ENCODE assay signal across 2 cellular contexts in genomic region chr2:3571284-3571683, GRCh38.
A peak's percentile ranks its signal among the peaks of the same experiment; 100 is the strongest.
TF ChIP-seq lines count a peak whose summit lies in the region.

No MANE protein-coding gene starts in this region.

TF ChIP-seq in SK-N-SH treated with all-trans-retinoic acid at 6 μM for 48 hours, 23 proteins besides CTCF, POLR2A, EP300 and RAD21:
- no peak for TF ChIP-seq BACH2 (CRISPR knock-in tag; IDR thresholded peaks at IDR 0.05; ENCODE audit: borderline replicate concordance)
- no peak; the same call in 1 of the 2 replicates for TF ChIP-seq RARB (CRISPR knock-in tag; IDR thresholded peaks at IDR 0.05)
- peak; percentile 85 for TF ChIP-seq ZFP3 (CRISPR knock-in tag; IDR thresholded peaks at IDR 0.05)
- TF ChIP-seq ZC3H10 (CRISPR knock-in tag; IDR thresholded peaks at IDR 0.05) = peak; percentile 97
- peak; percentile 97 for TF ChIP-seq ISL1 (CRISPR knock-in tag; IDR thresholded peaks at IDR 0.05)
- peak; percentile 94 for TF ChIP-seq PATZ1 (CRISPR knock-in tag; IDR thresholded peaks at IDR 0.05; ENCODE audit: borderline replicate concordance)
- peak; percentile 89; the same call in 1 of the 2 replicates for TF ChIP-seq CSRNP3 (CRISPR knock-in tag; IDR thresholded peaks at IDR 0.05)
- no peak for TF ChIP-seq ZFP30 (CRISPR knock-in tag; IDR thresholded peaks at IDR 0.05)
- TF ChIP-seq CREB5 (CRISPR knock-in tag; IDR thresholded peaks at IDR 0.05; ENCODE audit: low read depth) = peak; percentile 98
- TF ChIP-seq TOX (CRISPR knock-in tag; IDR thresholded peaks at IDR 0.05; ENCODE audit: borderline replicate concordance) = peak; percentile 42; the same call in 1 of the 2 replicates
- TF ChIP-seq POU6F1 (CRISPR knock-in tag; IDR thresholded peaks at IDR 0.05; ENCODE audit: borderline replicate concordance, low read depth) = 0 out of 2 replicates have a peak, but pooled peaks have one; percentile 68
- peak; percentile 88 for TF ChIP-seq SNAI2 (CRISPR knock-in tag; IDR thresholded peaks at IDR 0.05)
- no peak for TF ChIP-seq ZNF565 (CRISPR knock-in tag; conservative IDR thresholded peaks at IDR 0.05; ENCODE audit: low read depth)
- TF ChIP-seq ESRRG (CRISPR knock-in tag; IDR thresholded peaks at IDR 0.05) = 0 out of 2 replicates have a peak, but pooled peaks have one; percentile 40
- peak; percentile 90; the same call in 1 of the 2 replicates for TF ChIP-seq CSDC2 (CRISPR knock-in tag; IDR thresholded peaks at IDR 0.05)
- no peak for TF ChIP-seq TCF4 (CRISPR knock-in tag; IDR thresholded peaks at IDR 0.05; ENCODE audit: borderline replicate concordance)
- no peak for TF ChIP-seq GLIS3 (CRISPR knock-in tag; IDR thresholded peaks at IDR 0.05)
TF ChIP-seq in SK-N-SH treated with all-trans-retinoic acid at 6 μM for 48 hours: peak in this region for 11.

TF ChIP-seq in K562, 482 proteins besides CTCF, POLR2A, EP300 and RAD21:
- TF ChIP-seq DACH1 (IDR thresholded peaks at IDR 0.05; ENCODE audit: partially characterized antibody) (no peak), NKRF (IDR thresholded peaks at IDR 0.05; ENCODE audit: borderline replicate concordance) (no peak), PYGO2 (tag; IDR thresholded peaks at IDR 0.05) (no peak), KAT8 (IDR thresholded peaks at IDR 0.05; ENCODE audit: low read depth) (no peak), ZFP91 (CRISPR knock-in tag; IDR thresholded peaks at IDR 0.05) (no peak), ZNF280B (CRISPR knock-in tag; IDR thresholded peaks at IDR 0.05) (no peak), DMBX1 (CRISPR knock-in tag; IDR thresholded peaks at IDR 0.05; ENCODE audit: borderline replicate concordance) (no peak), SREBF1 (IDR thresholded peaks at IDR 0.05; ENCODE audit: borderline replicate concordance, low read depth, low read length) (no peak), ZSCAN32 (CRISPR knock-in tag; IDR thresholded peaks at IDR 0.05) (no peak), CREB3 (tag; conservative IDR thresholded peaks at IDR 0.05; ENCODE audit: low read depth) (no peak), ZNF347 (CRISPR knock-in tag; IDR thresholded peaks at IDR 0.05; ENCODE audit: low read depth) (no peak), SRSF3 (IDR thresholded peaks at IDR 0.05; ENCODE audit: insufficient read depth, low read length) (no peak)
TF ChIP-seq in K562: peak in this region for 0.
